20 cellular contexts compared by ENCODE assay signal in genomic region chr6:155854787-155855186, GRCh38.
A peak's percentile ranks its signal among the peaks of the same experiment; 100 is the strongest.
DNase-seq lines count a peak whose midpoint lies in the region; ATAC-seq and TF ChIP-seq lines count a peak whose summit lies in the region.
"Had no signal": no experiment of that assay in that cellular context is flagged by ENCODE, and none has a peak within 500 bp of the region (broad histone marks: within the 10 kb centered on the region; RNA-seq: fewer than 3 reads in every experiment).

No MANE protein-coding gene starts in this region.

- no peaks in the 10 kb centered on the region for H3K4me1 Mint-ChIP-seq in glutamatergic neuron (ENCODE audit: low read depth, unreplicated experiment)
- H3K4me1 Mint-ChIP-seq in naive thymus-derived CD4-positive, alpha-beta T cell = peaks cover 0 to 2% (median 0%) of the 10 kb centered on the region in 7 donors

- no peaks in the 10 kb centered on the region for H3K27me3 ChIP-seq in BLaER1 treated with 17β-estradiol and CSF1 and Interleukin-3, amounts not matched to agents 10 nM and 100 nM
- H3K27me3 ChIP-seq in naive thymus-derived CD4-positive, alpha-beta T cell (ENCODE audit: control insufficient read depth in 2 of 2, insufficient read depth in 2 of 2, low read length in 2 of 2) = no peaks in the 10 kb centered on the region
- H3K27me3 ChIP-seq: BE2C had no signal

- H3K4me3 Mint-ChIP-seq in glutamatergic neuron (ENCODE audit: unreplicated experiment) = no peak overlapping the region
- no peak overlapping the region for H3K4me3 Mint-ChIP-seq in naive thymus-derived CD4-positive, alpha-beta T cell
- H3K4me3 Mint-ChIP-seq: CD14-positive monocyte; CD8-positive, alpha-beta T cell; H9; IgD-negative memory B cell had no signal

- peaks cover 10% of the 10 kb centered on the region for H3K36me3 Mint-ChIP-seq in glutamatergic neuron (ENCODE audit: unreplicated experiment)
- peaks cover 0 to 6% (median 3%) of the 10 kb centered on the region in 5 donors for H3K36me3 Mint-ChIP-seq in naive thymus-derived CD4-positive, alpha-beta T cell
- H3K36me3 Mint-ChIP-seq: CD14-positive monocyte; CD8-positive, alpha-beta T cell had no signal

- no peak overlapping the region for H3K27ac Mint-ChIP-seq in glutamatergic neuron (ENCODE audit: unreplicated experiment)
- no peak overlapping the region for H3K27ac Mint-ChIP-seq in naive thymus-derived CD4-positive, alpha-beta T cell
- H3K27ac Mint-ChIP-seq: CD14-positive monocyte; CD8-positive, alpha-beta T cell; IgD-negative memory B cell had no signal

- H3K4me1 ChIP-seq in BLaER1 treated with 17β-estradiol and CSF1 and Interleukin-3, amounts not matched to agents 10 nM and 100 nM = peaks cover 19 to 35% (median 22%) of the 10 kb centered on the region in 10 experiments
- H3K4me1 ChIP-seq in naive thymus-derived CD4-positive, alpha-beta T cell (ENCODE audit: control insufficient read depth in 2 of 2, insufficient read depth in 2 of 2, low read length in 2 of 2) = no peaks in the 10 kb centered on the region
- H3K4me1 ChIP-seq: BE2C had no signal

- H3K4me3 ChIP-seq in BLaER1 treated with 17β-estradiol and CSF1 and Interleukin-3, amounts not matched to agents 10 nM and 100 nM = no peak overlapping the region
- no peak overlapping the region for H3K4me3 ChIP-seq in naive thymus-derived CD4-positive, alpha-beta T cell (ENCODE audit: low read length)
- H3K4me3 ChIP-seq: GM12878 had no signal

- H3K9me3 Mint-ChIP-seq in glutamatergic neuron (ENCODE audit: unreplicated experiment) = peaks cover 6% of the 10 kb centered on the region
- H3K9me3 Mint-ChIP-seq in naive thymus-derived CD4-positive, alpha-beta T cell = peaks cover 0 to 16% (median 7%) of the 10 kb centered on the region in 11 donors

- H4K20me1 ChIP-seq in BLaER1 treated with 17β-estradiol and CSF1 and Interleukin-3, amounts not matched to agents 10 nM and 100 nM = no peaks in the 10 kb centered on the region

- TF ChIP-seq CTCF in glutamatergic neuron (IDR thresholded peaks at IDR 0.05; ENCODE audit: partially characterized antibody, unreplicated experiment) = no peak

- intact Hi-C loops in naive thymus-derived CD4-positive, alpha-beta T cell (cut with micrococcal nuclease) = no loop called here

- DNase-seq in NCI-H1417 (lab: John Stamatoyannopoulos, UW) (peak in 2 of 3 experiments; percentile 11 to 46), NCI-H1417 treated with DMSO at 0.1 percent for 48 hours (lab: John Stamatoyannopoulos, UW) (no peak), NCI-H146 treated with DMSO at 0.1 percent for 48 hours (lab: John Stamatoyannopoulos, UW; ENCODE audit: unreplicated experiment) (peak; percentile 45), glutamatergic neuron (peak; percentile 19), substantia nigra (lab: John Stamatoyannopoulos, UW) (no peak)
- no peak for DNase-seq in naive thymus-derived CD4-positive, alpha-beta T cell
- DNase-seq: BE2C; Calu3; CD8-positive, alpha-beta T cell; DMS 273 treated with DMSO at 0.1 percent for 48 hours; DMS53; DND-41; EL; H9 had no signal

- no peak overlapping the region for H3K27ac ChIP-seq in BLaER1 treated with 17β-estradiol and CSF1 and Interleukin-3, amounts not matched to agents 10 nM and 100 nM
- H3K27ac ChIP-seq in naive thymus-derived CD4-positive, alpha-beta T cell (ENCODE audit: low read depth, low read length) = no peak overlapping the region
- H3K27ac ChIP-seq in substantia nigra (ENCODE audit: low read depth, low read length, poor library complexity, severe bottlenecking) = no peak overlapping the region
- H3K27ac ChIP-seq: 22Rv1 had no signal

- CTCF ChIA-PET in naive thymus-derived CD4-positive, alpha-beta T cell (lab: Charles Lee) = no interaction called here

- H3K4me2 ChIP-seq in BLaER1 treated with 17β-estradiol and CSF1 and Interleukin-3, amounts not matched to agents 10 nM and 100 nM = peak overlapping the region; percentile 8 to 46 (median 32); a peak in 12 of 22 replicates

- H3K27me3 Mint-ChIP-seq in glutamatergic neuron (ENCODE audit: unreplicated experiment) = peaks cover 1% of the 10 kb centered on the region
- no peaks in the 10 kb centered on the region for H3K27me3 Mint-ChIP-seq in naive thymus-derived CD4-positive, alpha-beta T cell
- H3K27me3 Mint-ChIP-seq: IgD-negative memory B cell had no signal

- POLR2A ChIA-PET in naive thymus-derived CD4-positive, alpha-beta T cell (lab: Charles Lee) = no interaction called here

- H3K36me3 ChIP-seq in BLaER1 treated with 17β-estradiol and CSF1 and Interleukin-3, amounts not matched to agents 10 nM and 100 nM = no peaks in the 10 kb centered on the region
- no peaks in the 10 kb centered on the region for H3K36me3 ChIP-seq in naive thymus-derived CD4-positive, alpha-beta T cell (ENCODE audit: control insufficient read depth in 2 of 3, insufficient read depth in 3 of 3, low read length in 3 of 3)
- H3K36me3 ChIP-seq: BE2C had no signal

- H3K9me3 ChIP-seq in BLaER1 treated with 17β-estradiol and CSF1 and Interleukin-3, amounts not matched to agents 10 nM and 100 nM (replicated peaks in 1 of 11) = peaks cover 11 to 19% (median 19%) of the 10 kb centered on the region in 11 experiments; a peak in 20 of 22 replicates
- H3K9me3 ChIP-seq in naive thymus-derived CD4-positive, alpha-beta T cell (ENCODE audit: control insufficient read depth in 2 of 3, low read length in 3 of 3) = no peaks in the 10 kb centered on the region

- no peak overlapping the region for H3K9ac ChIP-seq in BLaER1 treated with 17β-estradiol and CSF1 and Interleukin-3, amounts not matched to agents 10 nM and 100 nM

- ATAC-seq in naive thymus-derived CD4-positive, alpha-beta T cell = no peak
- ATAC-seq: CD8-positive, alpha-beta T cell; GM12878; HepG2 had no signal

Comparison
In these comparisons a context has a peak if more than half of its experiments do, and no peak if none do; other contexts are left out.
1. DNase-seq: peak in NCI-H1417 (2 of 3), NCI-H146 treated with DMSO at 0.1 percent for 48 hours (single experiment) and glutamatergic neuron (single experiment); none in NCI-H1417 treated with DMSO at 0.1 percent for 48 hours (single experiment), naive thymus-derived CD4-positive, alpha-beta T cell (0 of 9) and substantia nigra (0 of 49).